In the genomic region with DNA sequence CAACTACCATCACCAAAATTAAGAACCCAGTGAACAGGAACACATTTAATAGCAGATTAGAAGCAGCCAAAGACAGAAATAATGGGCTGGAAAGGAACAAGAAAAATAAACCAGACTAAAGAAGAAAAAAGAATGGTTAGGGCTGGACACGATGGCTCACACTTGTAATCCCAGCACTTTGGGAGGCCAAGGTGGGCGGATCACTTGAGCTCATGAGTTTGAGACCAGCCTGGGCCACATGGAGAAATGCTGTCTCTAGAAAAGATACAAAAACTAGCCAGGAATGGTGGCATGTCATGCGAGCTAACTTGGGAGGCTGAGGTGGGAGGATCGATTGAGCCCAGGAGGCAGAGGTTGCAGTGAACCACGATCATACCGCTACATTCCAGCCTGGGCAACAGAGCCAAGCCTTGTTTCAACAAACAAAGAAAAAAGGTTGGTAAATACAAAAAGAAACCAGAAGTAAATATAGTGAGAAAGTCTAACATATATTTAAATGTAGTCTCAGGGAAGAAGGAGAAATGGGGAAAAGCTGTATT, we compare ENCODE assay signal across 16 cellular contexts.
DNase-seq lines count a peak whose midpoint lies in the region; ATAC-seq and TF ChIP-seq lines count a peak whose summit lies in the region.
"Had no signal": no experiment of that assay in that cellular context is flagged by ENCODE, and none has a peak within 500 bp of the region (broad histone marks: within the 10 kb centered on the region; RNA-seq: fewer than 3 reads in every experiment).

No MANE protein-coding gene starts in this region.

- no peak overlapping the region for H2BK20ac ChIP-seq in IMR-90 (ENCODE audit: low read depth, low read length)

- H3K79me1 ChIP-seq in IMR-90 (ENCODE audit: low read depth in 1 of 2, low read length in 2 of 2) = peaks cover 21 to 65% of the 10 kb centered on the region in 2 experiments

- no peak overlapping the region for H2AK9ac ChIP-seq in IMR-90 (replicated peaks; ENCODE audit: low read depth, low read length, poor library complexity)

- peak overlapping the region in 1 of 2 experiments; percentile 74; a peak in 3 of 4 replicates for H4K8ac ChIP-seq in IMR-90 (ENCODE audit: low read depth in 2 of 2, low read length in 2 of 2)

- H3K4me2 ChIP-seq in IMR-90 (ENCODE audit: low read depth, low read length) (no peak overlapping the region), fibroblast of lung (ENCODE audit: extremely low read depth, insufficient read depth, low read length) (no peak overlapping the region)

- no peak overlapping the region for H2BK120ac ChIP-seq in IMR-90 (ENCODE audit: low read depth, low read length)

- H3K18ac ChIP-seq in IMR-90 (ENCODE audit: low read depth, low read length) = no peak overlapping the region; the same call in 1 of the 2 replicates

- H3K14ac ChIP-seq in IMR-90 (replicated peaks; ENCODE audit: low read depth, low read length) = no peak overlapping the region

- peaks cover 76% of the 10 kb centered on the region for H3K36me3 Mint-ChIP-seq in activated T-helper 17 cell treated with anti-CD3 and anti-CD28 coated beads, Interleukin-2, amount 50 U/mL, for 72 hours (ENCODE audit: low read depth)

- DNase-seq in IMR-90 (no peak), fibroblast of lung (ENCODE audit: low read depth in 2 of 2) (no peak), sigmoid colon (peak; percentile 39), A673 (ENCODE audit: low spot score) (no peak)
- DNase-seq: DMS79 treated with DMSO at 0.1 percent for 48 hours, H7, Kasumi-1, MG63, NCI-H1092 treated with DMSO at 0.1 percent for 48 hours, NCI-H1694, NCI-H2081 treated with DMSO at 0.1 percent for 48 hours, NCI-H82 had no signal

- H3K27ac Mint-ChIP-seq in activated T-helper 17 cell treated with anti-CD3 and anti-CD28 coated beads, Interleukin-2, amount 50 U/mL, for 72 hours = peak overlapping the region; percentile 66

- no peak overlapping the region for H4K91ac ChIP-seq in IMR-90 (ENCODE audit: insufficient read depth, low read depth, low read length)

- intact Hi-C loops in IMR-90 (cut with micrococcal nuclease) = no loop called here
- intact Hi-C loops in sigmoid colon (cut with DNase I) = no loop called here
- intact Hi-C loops in A673 (cut with micrococcal nuclease; ENCODE audit: unreplicated experiment) = no loop called here

- H3K9me1 ChIP-seq in IMR-90 (ENCODE audit: insufficient read depth, low read length) = peaks cover 13% of the 10 kb centered on the region

- H2BK15ac ChIP-seq in IMR-90 (ENCODE audit: low read depth, low read length) = no peak overlapping the region

- BruUV-seq in IMR-90 (replicated peaks; lab: Mats Ljungman, UMichigan) (no TSS peak), A673 (replicated peaks; lab: Mats Ljungman, UMichigan) (no TSS peak)

- H3K4me3 Mint-ChIP-seq in activated T-helper 17 cell treated with anti-CD3 and anti-CD28 coated beads, Interleukin-2, amount 50 U/mL, for 72 hours = no peak overlapping the region

- POLR2A ChIA-PET in IMR-90 (lab: Charles Lee; ENCODE audit: unreplicated experiment) = no interaction called here
- POLR2A ChIA-PET in A673 (lab: Charles Lee; ENCODE audit: low non-redundant PET) = no interaction called here

- H3K27ac ChIP-seq in IMR-90 (ENCODE audit: insufficient read depth, low read length) (peak overlapping the region; percentile 23; the same call in 1 of the 2 replicates), fibroblast of lung (ENCODE audit: insufficient read depth, low read length) (peak overlapping the region; percentile 6), sigmoid colon (peak overlapping the region in 2 of 4 donors; percentile 16 to 42), A673 (ENCODE audit: low read depth, low read length, poor library complexity, severe bottlenecking) (no peak overlapping the region)
- H3K27ac ChIP-seq: RWPE1 had no signal

- no peak for TF ChIP-seq EP300 in sigmoid colon (IDR thresholded peaks at IDR 0.05)

- TF ChIP-seq RAD21 in IMR-90 (IDR thresholded peaks at IDR 0.05; ENCODE audit: low read length) = no peak

- H3K9me3 ChIP-seq in IMR-90 (ENCODE audit: control insufficient read depth, insufficient read depth, low read length) (no peaks in the 10 kb centered on the region), fibroblast of lung (ENCODE audit: control insufficient read depth, insufficient read depth, low read depth, low read length) (no peaks in the 10 kb centered on the region), sigmoid colon (no peaks in the 10 kb centered on the region), A673 (ENCODE audit: low read depth, low read length, poor library complexity, severe bottlenecking) (no peaks in the 10 kb centered on the region)
- H3K9me3 ChIP-seq: MG63 had no signal

- TF ChIP-seq CTCF in IMR-90 (conservative IDR thresholded peaks at IDR 0.05; ENCODE audit: low read depth, low read length) (no peak), fibroblast of lung (conservative IDR thresholded peaks at IDR 0.05 in 1 of 2, IDR thresholded peaks at IDR 0.05 in 1 of 2; ENCODE audit: low read depth in 1 of 2, low read length in 2 of 2) (no peak), sigmoid colon (IDR thresholded peaks at IDR 0.05) (no peak), A673 (conservative IDR thresholded peaks at IDR 0.05; ENCODE audit: low read depth, low read length) (no peak)

- TF ChIP-seq POLR2A in IMR-90 (IDR thresholded peaks at IDR 0.05; ENCODE audit: low read depth, low read length) (no peak), sigmoid colon (IDR thresholded peaks at IDR 0.05) (no peak)

- no peak overlapping the region for H3K9ac ChIP-seq in IMR-90 (ENCODE audit: low read depth, low read length)
- no peak overlapping the region for H3K9ac ChIP-seq in fibroblast of lung (ENCODE audit: insufficient read depth, low read length)

- peaks cover 7% of the 10 kb centered on the region for H3K4me1 ChIP-seq in IMR-90 (ENCODE audit: control insufficient read depth, insufficient read depth, low read length)
- peaks cover 3% of the 10 kb centered on the region for H3K4me1 ChIP-seq in fibroblast of lung (ENCODE audit: control insufficient read depth, extremely low read depth, insufficient read depth, low read length)
- H3K4me1 ChIP-seq in sigmoid colon = peaks cover 0 to 13% (median 10%) of the 10 kb centered on the region in 4 donors
- peaks cover 5% of the 10 kb centered on the region for H3K4me1 ChIP-seq in A673 (ENCODE audit: insufficient read depth, low read length, poor library complexity, severe bottlenecking)

- no peak overlapping the region for H3K56ac ChIP-seq in IMR-90 (ENCODE audit: extremely low read depth, insufficient read depth, low read length)

- H3K4me3 ChIP-seq in IMR-90 (ENCODE audit: insufficient read depth, low read depth, low read length) (no peak overlapping the region), fibroblast of lung (replicated peaks in 1 of 4; ENCODE audit: control extremely low read depth in 1 of 4, insufficient read depth in 1 of 4, low read depth in 3 of 4, low read length in 4 of 4) (no peak overlapping the region), sigmoid colon (no peak overlapping the region), A673 (ENCODE audit: low read depth, low read length, poor library complexity, severe bottlenecking) (no peak overlapping the region)
- H3K4me3 ChIP-seq: MG63 had no signal

- H2AK5ac ChIP-seq in IMR-90 (ENCODE audit: low read depth, low read length) = peak overlapping the region; percentile 78

- H3K23ac ChIP-seq in IMR-90 (ENCODE audit: low read depth, low read length) = no peak overlapping the region

- peaks cover 17% of the 10 kb centered on the region for H3K4me1 Mint-ChIP-seq in activated T-helper 17 cell treated with anti-CD3 and anti-CD28 coated beads, Interleukin-2, amount 50 U/mL, for 72 hours

- H3K36me3 ChIP-seq in IMR-90 (ENCODE audit: control insufficient read depth, insufficient read depth, low read length) = peaks cover 40% of the 10 kb centered on the region
- H3K36me3 ChIP-seq in fibroblast of lung (ENCODE audit: control insufficient read depth, insufficient read depth, low read length) = peaks cover 5% of the 10 kb centered on the region
- H3K36me3 ChIP-seq in sigmoid colon = peaks cover 0 to 41% (median 8%) of the 10 kb centered on the region in 4 donors
- H3K36me3 ChIP-seq in A673 (ENCODE audit: insufficient read depth, low read length, poor library complexity, severe bottlenecking) = peaks cover 21% of the 10 kb centered on the region

- no peak overlapping the region for H2AFZ ChIP-seq in IMR-90 (replicated peaks; ENCODE audit: low read length, poor library complexity)
- no peak overlapping the region for H2AFZ ChIP-seq in fibroblast of lung (ENCODE audit: low read length)

- CTCF ChIA-PET in IMR-90 (lab: Yijun Ruan, JAX) = interaction anchor here (0.8 to 1.5 kb wide), 2 partner anchors 73 to 92 kb away, joined by 3 read pairs; no protein-coding TSS in a partner anchor
- CTCF ChIA-PET in A673 (lab: Charles Lee) = no interaction called here

- no peak for ATAC-seq in IMR-90 (ENCODE audit: low read depth)
- ATAC-seq in activated T-helper 17 cell treated with anti-CD3 and anti-CD28 coated beads, Interleukin-2, amount 50 U/mL, for 72 hours (replicated peaks) = no peak
- no peak for ATAC-seq in GM18870 (IDR thresholded peaks at IDR 0.05; ENCODE audit: unreplicated experiment)
- no peak for ATAC-seq in GM18520 (IDR thresholded peaks at IDR 0.05; ENCODE audit: unreplicated experiment)

- H4K20me1 ChIP-seq in IMR-90 (ENCODE audit: insufficient read depth, low read length) = peaks cover 2% of the 10 kb centered on the region; the same call in 1 of the 2 replicates
- no peaks in the 10 kb centered on the region for H4K20me1 ChIP-seq in fibroblast of lung (ENCODE audit: control insufficient read depth, extremely low read depth, insufficient read depth, low read length)

- no peaks in the 10 kb centered on the region for H3K27me3 ChIP-seq in IMR-90 (ENCODE audit: control insufficient read depth, insufficient read depth, low read length)
- no peaks in the 10 kb centered on the region for H3K27me3 ChIP-seq in fibroblast of lung (ENCODE audit: control insufficient read depth, insufficient read depth, low read length)
- H3K27me3 ChIP-seq in sigmoid colon = no peaks in the 10 kb centered on the region
- no peaks in the 10 kb centered on the region for H3K27me3 ChIP-seq in A673 (replicated peaks; ENCODE audit: insufficient read depth, low read depth, low read length, poor library complexity)
- H3K27me3 ChIP-seq: MG63 had no signal

- peak overlapping the region; percentile 71 for H3K4ac ChIP-seq in IMR-90 (ENCODE audit: low read depth, low read length)

- peak overlapping the region; percentile 44; the same call in 1 of the 2 replicates for H4K5ac ChIP-seq in IMR-90 (ENCODE audit: low read depth, low read length)

- WGBS in IMR-90 (ENCODE audit: extremely low coverage in 2 of 2, insufficient read length in 1 of 2), 2 experiments = no CpG with 5 or more reads among the region's 6 CpGs
- WGBS in sigmoid colon, 2 donors = 90% methylated on average over 6 of the region's 6 CpGs

- peaks cover 18% of the 10 kb centered on the region for H3K79me2 ChIP-seq in fibroblast of lung (ENCODE audit: control insufficient read depth, insufficient read depth, low read length)

- H2BK5ac ChIP-seq in IMR-90 (ENCODE audit: low read depth, low read length, poor library complexity, severe bottlenecking) = peak overlapping the region; percentile 79

- no peaks in the 10 kb centered on the region for H3K27me3 Mint-ChIP-seq in activated T-helper 17 cell treated with anti-CD3 and anti-CD28 coated beads, Interleukin-2, amount 50 U/mL, for 72 hours

- H3K9me3 Mint-ChIP-seq in activated T-helper 17 cell treated with anti-CD3 and anti-CD28 coated beads, Interleukin-2, amount 50 U/mL, for 72 hours = no peaks in the 10 kb centered on the region

- dilution Hi-C loops in IMR-90 (cut with HindIII; ENCODE audit: low sequenced_read_pairs, unreplicated experiment) = no loop called here

- in situ Hi-C loops in IMR-90 (cut with MboI; ENCODE audit: low sequenced_read_pairs) = no loop called here
